Comparison of ENCODE assay signal across 28 cellular contexts in the genomic region with DNA sequence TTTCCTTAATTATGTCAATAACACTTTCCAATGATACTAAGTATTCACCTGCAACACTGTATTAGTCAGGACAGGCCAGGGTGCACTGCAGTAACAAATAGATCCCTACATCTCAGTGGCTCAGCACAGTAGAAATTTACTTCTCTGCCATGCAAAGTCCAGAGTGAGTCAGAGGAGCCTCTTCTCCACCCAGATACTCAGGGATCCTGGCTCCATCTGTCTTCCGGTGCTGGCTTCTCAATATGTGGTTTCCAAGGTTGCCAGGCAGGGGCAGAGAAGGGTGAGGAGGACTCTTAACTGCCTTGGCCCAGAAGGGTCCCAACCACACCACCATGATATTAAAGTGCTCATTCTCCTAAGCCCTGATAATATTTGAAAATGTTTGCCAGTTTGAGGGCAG. TPM values are rescaled to one million over a fixed set of nuclear protein-coding genes. Genes with fewer than 3 reads are reported as not detected.
DNase-seq lines count a peak whose midpoint lies in the region; ATAC-seq and TF ChIP-seq lines count a peak whose summit lies in the region.
"Had no signal": no experiment of that assay in that cellular context is flagged by ENCODE, and none has a peak within 500 bp of the region (broad histone marks: within the 10 kb centered on the region; RNA-seq: fewer than 3 reads in every experiment).

No MANE protein-coding gene starts in this region.

- H3K4me3 ChIP-seq in H7 (ENCODE audit: insufficient read depth, low read depth, low read length): no peak overlapping the region
- H3K4me3 ChIP-seq in left lung: no peak overlapping the region
- H3K4me3 ChIP-seq in spleen: no peak overlapping the region
- H3K4me3 ChIP-seq: stomach had no signal

- DNase-seq in NCI-H526 (lab: John Stamatoyannopoulos, UW) (peak; percentile 24 to 65), NCI-H526 treated with DMSO at 0.1 percent for 48 hours (lab: John Stamatoyannopoulos, UW) (no peak), H7 (peak; percentile 36), left lung (no peak), spleen (peak; percentile 20), osteocyte (ENCODE audit: extremely low spot score, unreplicated experiment) (no peak), T-cell (no peak)
- no peak for DNase-seq in activated CD8-positive, alpha-beta T cell treated with anti-CD3 and anti-CD28 coated beads, Interleukin-2, amount 10 ng/mL, durations not matched to agents 7 days and 5 days
- DNase-seq: activated CD4-positive, alpha-beta T cell treated with anti-CD3 and anti-CD28 coated beads, Interleukin-2, amount 50 U/mL, for 48 hours; activated CD4-positive, CD25-positive, alpha-beta regulatory T cell treated with anti-CD3 and anti-CD28 coated beads, Interleukin-2, amount 50 U/mL, for 72 hours; activated T-cell treated with anti-CD3 and anti-CD28 coated beads, Interleukin-2, amount 50 U/mL, for 72 hours; central memory CD4-positive, alpha-beta T cell; cortex of kidney; effector memory CD4-positive, alpha-beta T cell; KBM-7; naive B cell; NCI-H1930; NCI-H2171 treated with DMSO at 0.1 percent for 48 hours; NCI-H510A; SHP77 treated with DMSO at 0.1 percent for 48 hours; stimulated activated CD8-positive, alpha-beta memory T cell treated with anti-CD3 and anti-CD28 coated beads, Interleukin-4, amount 100 ng/mL, for 48 hours; stomach had no signal

- H3K9me3 ChIP-seq in left lung (no peaks in the 10 kb centered on the region), spleen (peaks cover 0 to 10% (median 0%) of the 10 kb centered on the region in 8 donors)

- POLR2A ChIA-PET in T-cell (lab: Charles Lee): no interaction called here
- POLR2A ChIA-PET in activated CD8-positive, alpha-beta T cell treated with anti-CD3 and anti-CD28 coated beads, Interleukin-2, amount 10 ng/mL, durations not matched to agents 7 days and 5 days (lab: Charles Lee): no interaction called here

- no peaks in the 10 kb centered on the region for H3K9me3 Mint-ChIP-seq in osteocyte (ENCODE audit: unreplicated experiment)
- no peaks in the 10 kb centered on the region for H3K9me3 Mint-ChIP-seq in T-cell
- H3K9me3 Mint-ChIP-seq in activated CD8-positive, alpha-beta T cell treated with anti-CD3 and anti-CD28 coated beads, Interleukin-2, amount 10 ng/mL, durations not matched to agents 7 days and 5 days (ENCODE audit: insufficient read depth): no peaks in the 10 kb centered on the region

- CTCF ChIA-PET in T-cell (lab: Charles Lee): interaction anchor here in 1 of 2 donors (0.6 kb wide), 1 partner anchor 128 kb away, joined by 3 read pairs; no protein-coding TSS in a partner anchor
- CTCF ChIA-PET in activated CD8-positive, alpha-beta T cell treated with anti-CD3 and anti-CD28 coated beads, Interleukin-2, amount 10 ng/mL, durations not matched to agents 7 days and 5 days (lab: Charles Lee): no interaction called here

- WGBS in spleen, 5 donors: 89 to 100% (median 93%) methylated on average over 1 of the region's 1 CpG

- H3K36me3 ChIP-seq in H7 (replicated peaks; ENCODE audit: control insufficient read depth, insufficient read depth, low read length): no peaks in the 10 kb centered on the region
- peaks cover 0 to 13% of the 10 kb centered on the region in 2 donors for H3K36me3 ChIP-seq in left lung
- no peaks in the 10 kb centered on the region for H3K36me3 ChIP-seq in spleen

- H3K4me3 Mint-ChIP-seq in osteocyte (ENCODE audit: unreplicated experiment) (no peak overlapping the region), T-cell (no peak overlapping the region)
- H3K4me3 Mint-ChIP-seq in activated CD8-positive, alpha-beta T cell treated with anti-CD3 and anti-CD28 coated beads, Interleukin-2, amount 10 ng/mL, durations not matched to agents 7 days and 5 days: no peak overlapping the region
- H3K4me3 Mint-ChIP-seq: activated T-cell treated with anti-CD3 and anti-CD28 coated beads, Interleukin-2, amount 50 U/mL, for 72 hours; mesothelial cell of epicardium; T-helper 2 cell treated with Interferon-gamma antibody and Interleukin-4, amounts not matched to agents 5 μg/mL and 100 μg/mL, for 36 hours; type B pancreatic cell had no signal

- H3K27me3 Mint-ChIP-seq in osteocyte (ENCODE audit: unreplicated experiment) (no peaks in the 10 kb centered on the region), T-cell (peaks cover 0 to 5% of the 10 kb centered on the region in 2 donors)
- no peaks in the 10 kb centered on the region for H3K27me3 Mint-ChIP-seq in activated CD8-positive, alpha-beta T cell treated with anti-CD3 and anti-CD28 coated beads, Interleukin-2, amount 10 ng/mL, durations not matched to agents 7 days and 5 days (ENCODE audit: low read depth)
- H3K27me3 Mint-ChIP-seq: type B pancreatic cell had no signal

- intact Hi-C loops in left lung (cut with DNase I): no loop called here
- intact Hi-C loops in spleen (cut with DNase I; ENCODE audit: low total_unique reads): no loop called here

- no peaks in the 10 kb centered on the region for H3K4me1 Mint-ChIP-seq in osteocyte (ENCODE audit: unreplicated experiment)
- H3K4me1 Mint-ChIP-seq in T-cell: no peaks in the 10 kb centered on the region
- H3K4me1 Mint-ChIP-seq in activated CD8-positive, alpha-beta T cell treated with anti-CD3 and anti-CD28 coated beads, Interleukin-2, amount 10 ng/mL, durations not matched to agents 7 days and 5 days (ENCODE audit: low read depth): no peaks in the 10 kb centered on the region
- H3K4me1 Mint-ChIP-seq: mesothelial cell of epicardium had no signal

- H3K36me3 Mint-ChIP-seq in osteocyte (ENCODE audit: unreplicated experiment) (no peaks in the 10 kb centered on the region), T-cell (no peaks in the 10 kb centered on the region)
- H3K36me3 Mint-ChIP-seq in activated CD8-positive, alpha-beta T cell treated with anti-CD3 and anti-CD28 coated beads, Interleukin-2, amount 10 ng/mL, durations not matched to agents 7 days and 5 days (ENCODE audit: low read depth): no peaks in the 10 kb centered on the region
- H3K36me3 Mint-ChIP-seq: naive B cell, type B pancreatic cell had no signal

- H3K27me3 ChIP-seq in H7 (ENCODE audit: control insufficient read depth, insufficient read depth, low read length) (no peaks in the 10 kb centered on the region), left lung (no peaks in the 10 kb centered on the region), spleen (replicated peaks in 1 of 7) (peaks cover 0 to 30% (median 0%) of the 10 kb centered on the region in 7 donors)

- TF ChIP-seq CTCF in left lung (IDR thresholded peaks at IDR 0.05) (no peak), spleen (IDR thresholded peaks at IDR 0.05 in 8 of 11, conservative IDR thresholded peaks at IDR 0.05 in 3 of 11) (no peak), osteocyte (IDR thresholded peaks at IDR 0.05) (no peak)

- H3K4me1 ChIP-seq in left lung: peaks cover 0 to 6% of the 10 kb centered on the region in 2 donors
- H3K4me1 ChIP-seq in spleen: peaks cover 0 to 8% (median 0%) of the 10 kb centered on the region in 6 donors

- no peak for TF ChIP-seq POLR2A in spleen (IDR thresholded peaks at IDR 0.05)

- ATAC-seq in left lung (peak; percentile 84), T-cell (replicated peaks in 1 of 4) (no peak)
- no peak for ATAC-seq in activated CD8-positive, alpha-beta T cell treated with anti-CD3 and anti-CD28 coated beads, Interleukin-2, amount 10 ng/mL, durations not matched to agents 7 days and 5 days
- ATAC-seq: activated T-cell treated with anti-CD3 and anti-CD28 coated beads, Interleukin-2, amount 50 U/mL, for 72 hours; left lobe of liver had no signal

- no peak overlapping the region for H3K27ac Mint-ChIP-seq in osteocyte (ENCODE audit: unreplicated experiment)
- no peak overlapping the region for H3K27ac Mint-ChIP-seq in T-cell
- H3K27ac Mint-ChIP-seq in activated CD8-positive, alpha-beta T cell treated with anti-CD3 and anti-CD28 coated beads, Interleukin-2, amount 10 ng/mL, durations not matched to agents 7 days and 5 days: no peak overlapping the region
- H3K27ac Mint-ChIP-seq: activated T-cell treated with anti-CD3 and anti-CD28 coated beads, Interleukin-2, amount 50 U/mL, for 72 hours; mesothelial cell of epicardium; T-helper 2 cell treated with Interferon-gamma antibody and Interleukin-4, amounts not matched to agents 5 μg/mL and 100 μg/mL, for 36 hours; type B pancreatic cell had no signal

- H3K27ac ChIP-seq in left lung: peak overlapping the region in 1 of 2 donors; percentile 33
- H3K27ac ChIP-seq in spleen: no peak overlapping the region

RNA-seq across cellular contexts. Expression of a gene that starts 47.8 kb away (rescaled TPM):
- 0.89 and 0.97 TPM in 2 replicates for total RNA-seq in H7 (2014; rRNA removed; shearing (Covaris generic))
- total RNA-seq in left lung (100 to 1,000 TPM in 1 of 2 donors, 10 to 100 TPM in 1; 70.2 to 167 TPM), spleen (1 to 10 TPM; 3.4 to 9.7 (median 6.9) TPM), osteocyte (1.0 and 1.5 TPM in 2 replicates), T-cell (1 to 10 TPM in 1 of 5 donors, under 1 TPM in 3, not detected in 1; 0.29 to 1.1 (median 0.43) TPM)
- 1 to 10 TPM in 2 of 3 donors, under 1 TPM in 1; 0.89 to 1.5 (median 1.4) TPM for polyA plus RNA-seq in spleen
- total RNA-seq in activated CD8-positive, alpha-beta T cell treated with anti-CD3 and anti-CD28 coated beads, Interleukin-2, amount 10 ng/mL, durations not matched to agents 7 days and 5 days: not detected
- total RNA-seq: epithelial cell of proximal tubule, HT1080 had no signal

Comparison
In these comparisons a context has a peak if more than half of its experiments do, and no peak if none do; other contexts are left out.
1. DNase-seq: peak in NCI-H526 (2 of 2), H7 (single experiment) and spleen (single experiment); none in NCI-H526 treated with DMSO at 0.1 percent for 48 hours (single experiment), left lung (0 of 2), osteocyte (single experiment), T-cell (0 of 34) and activated CD8-positive, alpha-beta T cell treated with anti-CD3 and anti-CD28 coated beads, Interleukin-2, amount 10 ng/mL, durations not matched to agents 7 days and 5 days (single experiment).
2. RNA of a gene that starts 47.8 kb away (total RNA-seq): 70.2 to 167 TPM in left lung; 3.4 to 9.7 TPM in spleen, 1.0 to 1.5 TPM in osteocyte, 0.89 to 0.97 TPM in H7, 0.29 to 1.1 TPM in T-cell and not detected in activated CD8-positive, alpha-beta T cell treated with anti-CD3 and anti-CD28 coated beads, Interleukin-2, amount 10 ng/mL, durations not matched to agents 7 days and 5 days; every median in the first group is over 4 times any median in the second.